23 cellular contexts compared by ENCODE assay signal in genomic region chr3:62686486-62686885, GRCh38.
DNase-seq lines count a peak whose midpoint lies in the region; ATAC-seq and TF ChIP-seq lines count a peak whose summit lies in the region.
"Had no signal": no experiment of that assay in that cellular context is flagged by ENCODE, and none has a peak within 500 bp of the region (broad histone marks: within the 10 kb centered on the region; RNA-seq: fewer than 3 reads in every experiment).

No MANE protein-coding gene starts in this region.

- H3K36me3 Mint-ChIP-seq in nephron progenitor cell (ENCODE audit: low read depth) = no peaks in the 10 kb centered on the region
- H3K36me3 Mint-ChIP-seq: activated naive CD4-positive, alpha-beta T cell treated with anti-CD3 and anti-CD28 coated beads, Interleukin-2, amount 50 U/mL, for 24 hours had no signal

- H2AFZ ChIP-seq in PC-3 (ENCODE audit: low read length) = no peak overlapping the region

- peaks cover 4% of the 10 kb centered on the region for H3K27me3 Mint-ChIP-seq in nephron progenitor cell (ENCODE audit: low read depth, poor library complexity)
- H3K27me3 Mint-ChIP-seq: activated naive CD4-positive, alpha-beta T cell treated with anti-CD3 and anti-CD28 coated beads, Interleukin-2, amount 50 U/mL, for 24 hours had no signal

- no peaks in the 10 kb centered on the region for H3K36me3 ChIP-seq in PC-3 (ENCODE audit: low read depth, low read length)
- H3K36me3 ChIP-seq in suprapubic skin = no peaks in the 10 kb centered on the region
- H3K36me3 ChIP-seq in H7 (replicated peaks; ENCODE audit: control insufficient read depth, insufficient read depth, low read length) = no peaks in the 10 kb centered on the region
- H3K36me3 ChIP-seq: lower lobe of right lung, neutrophil, thyroid gland had no signal

- no peak overlapping the region for H3K4me3 Mint-ChIP-seq in nephron progenitor cell
- H3K4me3 Mint-ChIP-seq: activated naive CD4-positive, alpha-beta T cell treated with anti-CD3 and anti-CD28 coated beads, Interleukin-2, amount 50 U/mL, for 24 hours; activated T-cell treated with anti-CD3 and anti-CD28 coated beads, Interleukin-2, amount 50 U/mL, for 72 hours had no signal

- TF ChIP-seq CTCF in PC-3 (conservative IDR thresholded peaks at IDR 0.05; ENCODE audit: low read depth, low read length) = no peak
- no peak for TF ChIP-seq CTCF in cardiac fibroblast (IDR thresholded peaks at IDR 0.05; ENCODE audit: low read depth, low read length)
- no peak for TF ChIP-seq CTCF in fibroblast of villous mesenchyme (IDR thresholded peaks at IDR 0.05; ENCODE audit: insufficient read depth, low read depth, low read length)
- no peak for TF ChIP-seq CTCF in suprapubic skin (IDR thresholded peaks at IDR 0.05)
- TF ChIP-seq CTCF in nephron progenitor cell (IDR thresholded peaks at IDR 0.05) = no peak

- no peak overlapping the region for H3K9ac ChIP-seq in PC-3 (ENCODE audit: low read length)

- H3K4me3 ChIP-seq in PC-3 (ENCODE audit: low read length) = no peak overlapping the region
- H3K4me3 ChIP-seq in cardiac fibroblast (replicated peaks in 1 of 2; ENCODE audit: low read depth in 2 of 2, low read length in 2 of 2) = no peak overlapping the region
- H3K4me3 ChIP-seq in fibroblast of villous mesenchyme (ENCODE audit: low read depth, low read length) = no peak overlapping the region
- H3K4me3 ChIP-seq in suprapubic skin = no peak overlapping the region
- H3K4me3 ChIP-seq in H7 (ENCODE audit: insufficient read depth, low read depth, low read length) = no peak overlapping the region
- H3K4me3 ChIP-seq: lower lobe of right lung, smooth muscle cell, thyroid gland had no signal

- BruUV-seq in PC-3 (replicated peaks; lab: Mats Ljungman, UMichigan) = no TSS peak

- TF ChIP-seq EP300 in suprapubic skin (IDR thresholded peaks at IDR 0.05) = no peak

- H4K20me1 ChIP-seq in PC-3 (ENCODE audit: low read length) = no peaks in the 10 kb centered on the region

- TF ChIP-seq POLR2A in suprapubic skin (IDR thresholded peaks at IDR 0.05) = no peak

- no peaks in the 10 kb centered on the region for H3K9me2 ChIP-seq in PC-3 (replicated peaks; ENCODE audit: low read length)

- peaks cover 13% of the 10 kb centered on the region for H3K4me1 Mint-ChIP-seq in nephron progenitor cell
- H3K4me1 Mint-ChIP-seq: activated naive CD4-positive, alpha-beta T cell treated with anti-CD3 and anti-CD28 coated beads, Interleukin-2, amount 50 U/mL, for 24 hours had no signal

- DNase-seq in PC-3 = peak; percentile 51
- peak; percentile 22 to 79 for DNase-seq in cardiac fibroblast (ENCODE audit: low read depth in 2 of 2)
- DNase-seq in fibroblast of villous mesenchyme (ENCODE audit: low read depth) = peak; percentile 21
- DNase-seq in suprapubic skin (ENCODE audit: low spot score in 2 of 2) = no peak
- no peak for DNase-seq in nephron progenitor cell
- DNase-seq in H7 = no peak
- no peak for DNase-seq in NCI-H1092 (lab: John Stamatoyannopoulos, UW)
- DNase-seq: activated T-cell treated with anti-CD3 and anti-CD28 coated beads, Interleukin-2, amount 50 U/mL, for 72 hours; AML-193; DMS79; effector CD8-positive, alpha-beta T cell; foreskin melanocyte; KG1; lower lobe of right lung; MV-4-11; NCI-H526 treated with DMSO at 0.1 percent for 48 hours; stimulated activated CD4-positive, alpha-beta T cell treated with anti-CD3 and anti-CD28 coated beads, Interleukin-2, amount 100 ng/mL, for 48 hours; stimulated activated naive CD4-positive, alpha-beta T cell treated with Interleukin-2 at 50 U/mL for 16 hours; SW 1271; thyroid gland had no signal

- CTCF ChIA-PET in PC-3 (lab: Charles Lee) = no interaction called here

- H3K27ac Mint-ChIP-seq in nephron progenitor cell = no peak overlapping the region
- H3K27ac Mint-ChIP-seq: activated naive CD4-positive, alpha-beta T cell treated with anti-CD3 and anti-CD28 coated beads, Interleukin-2, amount 50 U/mL, for 24 hours; activated T-cell treated with anti-CD3 and anti-CD28 coated beads, Interleukin-2, amount 50 U/mL, for 72 hours had no signal

- 32% methylated on average over 1 of the region's 1 CpG for WGBS in suprapubic skin

- no peaks in the 10 kb centered on the region for H3F3A ChIP-seq in PC-3 (ENCODE audit: low read length, unreplicated experiment)

- H3K9me3 ChIP-seq in PC-3 (ENCODE audit: low read length) (no peaks in the 10 kb centered on the region), suprapubic skin (no peaks in the 10 kb centered on the region)
- H3K9me3 ChIP-seq: lower lobe of right lung, neutrophil, thyroid gland had no signal

- no peaks in the 10 kb centered on the region for H3K79me2 ChIP-seq in PC-3 (ENCODE audit: low read length)

- H3K27me3 ChIP-seq in PC-3 (ENCODE audit: low read length) = no peaks in the 10 kb centered on the region
- no peaks in the 10 kb centered on the region for H3K27me3 ChIP-seq in suprapubic skin
- H3K27me3 ChIP-seq in H7 (ENCODE audit: control insufficient read depth, insufficient read depth, low read length) = no peaks in the 10 kb centered on the region
- H3K27me3 ChIP-seq: neutrophil, thyroid gland had no signal

- H3K27ac ChIP-seq in PC-3 (ENCODE audit: low read length) (no peak overlapping the region), suprapubic skin (peak overlapping the region; percentile 78)
- H3K27ac ChIP-seq: lower lobe of right lung, neutrophil, thyroid gland had no signal

- intact Hi-C loops in PC-3 (cut with micrococcal nuclease) = no loop called here

- no peaks in the 10 kb centered on the region for H3K9me3 Mint-ChIP-seq in nephron progenitor cell
- H3K9me3 Mint-ChIP-seq: activated naive CD4-positive, alpha-beta T cell treated with anti-CD3 and anti-CD28 coated beads, Interleukin-2, amount 50 U/mL, for 24 hours had no signal

- no peak for ATAC-seq in PC-3
- ATAC-seq: activated T-cell treated with anti-CD3 and anti-CD28 coated beads, Interleukin-2, amount 50 U/mL, for 72 hours; lower lobe of right lung had no signal

- 0 out of 2 replicates have a peak, but pooled peaks cover 5% of the 10 kb centered on the region for H3K4me1 ChIP-seq in PC-3 (ENCODE audit: insufficient read depth, low read length)
- H3K4me1 ChIP-seq in suprapubic skin = peaks cover 6% of the 10 kb centered on the region
- H3K4me1 ChIP-seq: lower lobe of right lung had no signal

- POLR2A ChIA-PET in PC-3 (lab: Charles Lee; ENCODE audit: unreplicated experiment) = no interaction called here

- no peak overlapping the region for H3K4me2 ChIP-seq in PC-3 (ENCODE audit: low read length)
- H3K4me2 ChIP-seq: smooth muscle cell had no signal

Comparison
In these comparisons a context has a peak if more than half of its experiments do, and no peak if none do; other contexts are left out.
1. DNase-seq: peak in PC-3 (single experiment), cardiac fibroblast (2 of 2) and fibroblast of villous mesenchyme (single experiment); none in suprapubic skin (0 of 2), nephron progenitor cell (single experiment), H7 (single experiment) and NCI-H1092 (single experiment).